In the genomic region with DNA sequence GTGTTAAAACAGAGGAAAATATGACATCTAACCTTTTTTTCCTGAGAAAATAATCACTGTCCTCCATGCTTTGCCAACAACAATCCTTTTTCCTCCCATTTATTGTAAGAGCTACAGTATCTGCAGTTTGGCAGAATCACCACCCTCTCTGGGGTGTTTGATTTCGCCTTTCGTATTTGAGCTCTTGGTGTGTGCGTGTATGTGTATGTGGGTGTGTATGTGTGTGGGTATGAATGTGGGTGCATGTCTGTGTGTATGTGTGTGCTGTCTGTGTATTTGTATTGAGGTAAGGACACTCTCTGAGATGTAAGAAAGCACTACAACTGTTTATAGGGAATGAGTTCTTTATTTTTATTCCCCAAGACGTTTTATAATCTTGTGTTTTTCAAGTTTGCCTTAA, we compare ENCODE assay signal across 1 cellular context.
TF ChIP-seq lines count a peak whose summit lies in the region.

No MANE protein-coding gene starts in this region.

TF ChIP-seq in HepG2, 621 proteins besides CTCF, POLR2A, EP300 and RAD21 (continued from another document):
- TF ChIP-seq, protein P1, sequence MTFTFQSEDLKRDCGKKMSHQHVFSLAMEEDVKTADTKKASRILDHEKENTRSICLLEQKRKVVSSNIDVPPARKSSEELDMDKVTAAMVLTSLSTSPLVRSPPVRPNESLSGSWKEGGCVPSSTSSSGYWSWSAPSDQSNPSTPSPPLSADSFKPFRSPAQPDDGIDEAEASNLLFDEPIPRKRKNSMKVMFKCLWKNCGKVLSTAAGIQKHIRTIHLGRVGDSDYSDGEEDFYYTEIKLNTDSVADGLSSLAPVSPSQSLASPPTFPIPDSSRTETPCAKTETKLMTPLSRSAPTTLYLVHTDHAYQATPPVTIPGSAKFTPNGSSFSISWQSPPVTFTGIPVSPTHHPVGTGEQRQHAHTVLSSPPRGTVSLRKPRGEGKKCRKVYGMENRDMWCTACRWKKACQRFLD (CRISPR knock-in tag; IDR thresholded peaks at IDR 0.05; ENCODE audit: borderline replicate concordance), result no peak
- TF ChIP-seq ZFYVE20 (CRISPR knock-in tag; IDR thresholded peaks at IDR 0.05; ENCODE audit: borderline replicate concordance, low read depth), result no peak
- TF ChIP-seq, protein P2, sequence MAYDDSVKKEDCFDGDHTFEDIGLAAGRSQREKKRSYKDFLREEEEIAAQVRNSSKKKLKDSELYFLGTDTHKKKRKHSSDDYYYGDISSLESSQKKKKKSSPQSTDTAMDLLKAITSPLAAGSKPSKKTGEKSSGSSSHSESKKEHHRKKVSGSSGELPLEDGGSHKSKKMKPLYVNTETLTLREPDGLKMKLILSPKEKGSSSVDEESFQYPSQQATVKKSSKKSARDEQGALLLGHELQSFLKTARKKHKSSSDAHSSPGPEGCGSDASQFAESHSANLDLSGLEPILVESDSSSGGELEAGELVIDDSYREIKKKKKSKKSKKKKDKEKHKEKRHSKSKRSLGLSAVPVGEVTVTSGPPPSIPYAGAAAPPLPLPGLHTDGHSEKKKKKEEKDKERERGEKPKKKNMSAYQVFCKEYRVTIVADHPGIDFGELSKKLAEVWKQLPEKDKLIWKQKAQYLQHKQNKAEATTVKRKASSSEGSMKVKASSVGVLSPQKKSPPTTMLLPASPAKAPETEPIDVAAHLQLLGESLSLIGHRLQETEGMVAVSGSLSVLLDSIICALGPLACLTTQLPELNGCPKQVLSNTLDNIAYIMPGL (CRISPR knock-in tag; IDR thresholded peaks at IDR 0.05; ENCODE audit: borderline replicate concordance in 1 of 2, low read depth in 1 of 2), result no peak
- TF ChIP-seq, protein P3, sequence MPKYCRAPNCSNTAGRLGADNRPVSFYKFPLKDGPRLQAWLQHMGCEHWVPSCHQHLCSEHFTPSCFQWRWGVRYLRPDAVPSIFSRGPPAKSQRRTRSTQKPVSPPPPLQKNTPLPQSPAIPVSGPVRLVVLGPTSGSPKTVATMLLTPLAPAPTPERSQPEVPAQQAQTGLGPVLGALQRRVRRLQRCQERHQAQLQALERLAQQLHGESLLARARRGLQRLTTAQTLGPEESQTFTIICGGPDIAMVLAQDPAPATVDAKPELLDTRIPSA (CRISPR knock-in tag; IDR thresholded peaks at IDR 0.05; ENCODE audit: borderline replicate concordance), result no peak
